In genomic region chr3:59573911-59574310, GRCh38 we compare ENCODE assay signal across 12 cellular contexts.
DNase-seq lines count a peak whose midpoint lies in the region; FAIRE-seq and TF ChIP-seq lines count a peak whose summit lies in the region.
"Had no signal": no experiment of that assay in that cellular context is flagged by ENCODE, and none has a peak within 500 bp of the region (broad histone marks: within the 10 kb centered on the region; RNA-seq: fewer than 3 reads in every experiment).

No MANE protein-coding gene starts in this region.

- no peak overlapping the region for H3K27ac ChIP-seq in PC-9
- H3K27ac ChIP-seq: tibial artery had no signal

- no peaks in the 10 kb centered on the region for H3K4me1 ChIP-seq in PC-9 (replicated peaks; ENCODE audit: insufficient read depth)

- FAIRE-seq in GM19239 (lab: Jason Lieb, UNC), result no peak

- no peaks in the 10 kb centered on the region for H3K27me3 ChIP-seq in PC-9 (ENCODE audit: insufficient read depth, low read depth)

- intact Hi-C loops in PC-9 (cut with micrococcal nuclease; ENCODE audit: unreplicated experiment), result loop anchor here (2.0 kb wide), 2 partner anchors 361 to 1013 kb away; no protein-coding TSS in a partner anchor

- no peaks in the 10 kb centered on the region for H3K79me2 ChIP-seq in PC-9 (ENCODE audit: low read depth)

- TF ChIP-seq CTCF in PC-9 (conservative IDR thresholded peaks at IDR 0.05), result no peak

- BruUV-seq in PC-9 (replicated peaks; lab: Mats Ljungman, UMichigan), result no TSS peak

- H3K36me3 ChIP-seq in PC-9 (ENCODE audit: low read depth), result no peaks in the 10 kb centered on the region
- H3K36me3 ChIP-seq: tibial artery had no signal

- H3K9me2 ChIP-seq in PC-9 (ENCODE audit: insufficient read depth), result no peaks in the 10 kb centered on the region

- H3F3A ChIP-seq in PC-9 (ENCODE audit: insufficient read depth, low read depth), result no peaks in the 10 kb centered on the region

- H3K4me2 ChIP-seq in PC-9, result no peak overlapping the region

- H3K9me3 ChIP-seq in PC-9 (ENCODE audit: insufficient read depth, low read depth), result no peaks in the 10 kb centered on the region
- H3K9me3 ChIP-seq: tibial artery had no signal

- POLR2A ChIA-PET in PC-9 (lab: Charles Lee; ENCODE audit: unreplicated experiment), result no interaction called here

- peak; percentile 61 for DNase-seq in A172 (ENCODE audit: low spot score)
- peak; percentile 4 for DNase-seq in NCI-H1092 (lab: John Stamatoyannopoulos, UW)
- DNase-seq in cerebellum (ENCODE audit: low spot score), result peak; percentile 26
- DNase-seq in lung microvascular endothelial cell (ENCODE audit: low read depth in 2 of 2), result peak; percentile 22 to 46
- no peak for DNase-seq in GM19239 (ENCODE audit: insufficient read length, low spot score)
- DNase-seq in PC-9, result no peak
- no peak for DNase-seq in SHP77 treated with DMSO at 0.1 percent for 48 hours (lab: John Stamatoyannopoulos, UW)
- no peak for DNase-seq in stimulated activated CD4-positive, alpha-beta T cell treated with anti-CD3 and anti-CD28 coated beads, Interleukin-1b, Interleukin-23, amount 100 ng/mL, for 48 hours
- DNase-seq: AML-193; stimulated activated CD4-positive, alpha-beta T cell treated with anti-CD3 and anti-CD28 coated beads, Interleukin-2, amount 100 ng/mL, for 48 hours; SW 1271 had no signal

- CTCF ChIA-PET in PC-9 (lab: Charles Lee), result no interaction called here

- H2AFZ ChIP-seq in PC-9, result no peak overlapping the region

- H4K20me1 ChIP-seq in PC-9 (ENCODE audit: insufficient read depth), result no peaks in the 10 kb centered on the region

- H3K4me3 ChIP-seq in PC-9, result no peak overlapping the region
- H3K4me3 ChIP-seq: tibial artery had no signal

Comparison
In these comparisons a context has a peak if more than half of its experiments do, and no peak if none do; other contexts are left out.
1. DNase-seq: peak in A172 (single experiment), NCI-H1092 (single experiment), cerebellum (single experiment) and lung microvascular endothelial cell (2 of 2); none in GM19239 (single experiment), PC-9 (0 of 2), SHP77 treated with DMSO at 0.1 percent for 48 hours (single experiment) and stimulated activated CD4-positive, alpha-beta T cell treated with anti-CD3 and anti-CD28 coated beads, Interleukin-1b, Interleukin-23, amount 100 ng/mL, for 48 hours (single experiment).